Comparison of ENCODE assay signal across 1 cellular context in the genomic region with DNA sequence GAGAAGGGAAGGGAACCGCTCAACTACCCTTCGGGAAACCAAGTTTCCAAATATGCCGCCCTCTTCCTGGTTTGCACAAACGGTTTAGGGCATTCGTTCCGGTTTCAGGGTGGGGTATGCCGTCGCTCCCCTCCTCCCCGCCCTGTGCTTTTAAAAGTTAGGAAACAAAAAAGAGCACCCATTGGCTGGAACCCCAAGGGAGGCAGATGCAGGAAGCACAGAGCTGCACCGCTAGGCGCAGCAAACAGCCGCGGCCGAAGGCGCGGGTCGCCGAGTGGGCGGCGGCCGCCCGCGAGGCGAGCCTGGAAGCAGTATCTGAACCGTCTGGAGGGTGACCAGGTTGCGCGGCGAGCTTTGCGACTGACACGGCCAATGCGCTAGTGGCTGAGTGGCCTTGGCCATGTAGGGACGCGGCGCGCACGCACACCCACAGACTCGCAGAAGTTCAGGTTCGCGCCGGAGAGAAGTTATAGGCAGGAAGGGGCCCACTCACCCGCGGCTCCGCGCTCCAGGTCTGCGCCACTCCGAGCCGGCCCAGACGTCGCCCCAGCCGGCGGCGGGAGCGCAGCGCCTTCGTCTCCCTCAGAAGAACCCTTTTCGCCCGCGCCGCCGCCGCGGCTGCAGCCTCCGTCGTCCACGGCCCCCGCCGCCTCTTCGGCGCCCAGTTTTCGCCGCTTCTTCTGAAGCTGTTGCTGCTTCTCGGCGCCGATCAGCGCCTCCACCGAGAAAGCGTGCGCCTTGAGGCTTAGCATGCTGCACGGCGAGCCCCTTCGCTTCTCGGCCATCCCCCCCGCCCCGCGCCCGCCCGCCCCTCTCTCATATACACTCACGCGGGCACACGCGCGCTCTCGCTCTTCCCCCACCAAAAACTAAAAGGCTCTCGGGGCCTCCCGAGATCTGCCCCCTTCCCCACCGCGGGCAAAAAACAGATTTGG.
A peak's percentile ranks its signal among the peaks of the same experiment; 100 is the strongest.
TF ChIP-seq lines count a peak whose summit lies in the region.

No MANE protein-coding gene starts in this region.

TF ChIP-seq in HEK293, 187 proteins besides CTCF, POLR2A, EP300 and RAD21 (continued from another document):
- TF ChIP-seq, protein P1, sequence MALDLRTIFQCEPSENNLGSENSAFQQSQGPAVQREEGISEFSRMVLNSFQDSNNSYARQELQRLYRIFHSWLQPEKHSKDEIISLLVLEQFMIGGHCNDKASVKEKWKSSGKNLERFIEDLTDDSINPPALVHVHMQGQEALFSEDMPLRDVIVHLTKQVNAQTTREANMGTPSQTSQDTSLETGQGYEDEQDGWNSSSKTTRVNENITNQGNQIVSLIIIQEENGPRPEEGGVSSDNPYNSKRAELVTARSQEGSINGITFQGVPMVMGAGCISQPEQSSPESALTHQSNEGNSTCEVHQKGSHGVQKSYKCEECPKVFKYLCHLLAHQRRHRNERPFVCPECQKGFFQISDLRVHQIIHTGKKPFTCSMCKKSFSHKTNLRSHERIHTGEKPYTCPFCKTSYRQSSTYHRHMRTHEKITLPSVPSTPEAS (tag by site-specific recombination; IDR thresholded peaks at IDR 0.05): no peak
- TF ChIP-seq ZNF274 (IDR thresholded peaks at IDR 0.05; ENCODE audit: low read length) (no peak), ZNF274 (tag by site-specific recombination; IDR thresholded peaks at IDR 0.05; ENCODE audit: borderline replicate concordance) (no peak), ZNF24 (tag by site-specific recombination; IDR thresholded peaks at IDR 0.05) (peak; percentile 15), ZNF394 (tag by site-specific recombination; IDR thresholded peaks at IDR 0.05; ENCODE audit: borderline replicate concordance) (peak; percentile 17; the same call in 1 of the 2 replicates), ZNF214 (tag by site-specific recombination; IDR thresholded peaks at IDR 0.05; ENCODE audit: borderline replicate concordance) (no peak), ZNF785 (tag by site-specific recombination; IDR thresholded peaks at IDR 0.05) (no peak), ZNF768 (tag by site-specific recombination; IDR thresholded peaks at IDR 0.05) (no peak; the same call in 1 of the 2 replicates), KLF8 (tag by site-specific recombination; IDR thresholded peaks at IDR 0.05) (peak; percentile 71), PRDM1 (tag by site-specific recombination; IDR thresholded peaks at IDR 0.05) (no peak; the same call in 1 of the 2 replicates), KLF9 (tag by site-specific recombination; IDR thresholded peaks at IDR 0.05; ENCODE audit: low read depth) (peak; percentile 83), ZNF423 (tag by site-specific recombination; IDR thresholded peaks at IDR 0.05) (peak; percentile 95), ZNF549 (tag by site-specific recombination; IDR thresholded peaks at IDR 0.05) (no peak)
- TF ChIP-seq, protein P2, sequence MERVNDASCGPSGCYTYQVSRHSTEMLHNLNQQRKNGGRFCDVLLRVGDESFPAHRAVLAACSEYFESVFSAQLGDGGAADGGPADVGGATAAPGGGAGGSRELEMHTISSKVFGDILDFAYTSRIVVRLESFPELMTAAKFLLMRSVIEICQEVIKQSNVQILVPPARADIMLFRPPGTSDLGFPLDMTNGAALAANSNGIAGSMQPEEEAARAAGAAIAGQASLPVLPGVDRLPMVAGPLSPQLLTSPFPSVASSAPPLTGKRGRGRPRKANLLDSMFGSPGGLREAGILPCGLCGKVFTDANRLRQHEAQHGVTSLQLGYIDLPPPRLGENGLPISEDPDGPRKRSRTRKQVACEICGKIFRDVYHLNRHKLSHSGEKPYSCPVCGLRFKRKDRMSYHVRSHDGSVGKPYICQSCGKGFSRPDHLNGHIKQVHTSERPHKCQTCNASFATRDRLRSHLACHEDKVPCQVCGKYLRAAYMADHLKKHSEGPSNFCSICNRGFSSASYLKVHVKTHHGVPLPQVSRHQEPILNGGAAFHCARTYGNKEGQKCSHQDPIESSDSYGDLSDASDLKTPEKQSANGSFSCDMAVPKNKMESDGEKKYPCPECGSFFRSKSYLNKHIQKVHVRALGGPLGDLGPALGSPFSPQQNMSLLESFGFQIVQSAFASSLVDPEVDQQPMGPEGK (tag by site-specific recombination; IDR thresholded peaks at IDR 0.05): 0 out of 2 replicates have a peak, but pooled peaks have one; percentile 27
- TF ChIP-seq, protein P3, sequence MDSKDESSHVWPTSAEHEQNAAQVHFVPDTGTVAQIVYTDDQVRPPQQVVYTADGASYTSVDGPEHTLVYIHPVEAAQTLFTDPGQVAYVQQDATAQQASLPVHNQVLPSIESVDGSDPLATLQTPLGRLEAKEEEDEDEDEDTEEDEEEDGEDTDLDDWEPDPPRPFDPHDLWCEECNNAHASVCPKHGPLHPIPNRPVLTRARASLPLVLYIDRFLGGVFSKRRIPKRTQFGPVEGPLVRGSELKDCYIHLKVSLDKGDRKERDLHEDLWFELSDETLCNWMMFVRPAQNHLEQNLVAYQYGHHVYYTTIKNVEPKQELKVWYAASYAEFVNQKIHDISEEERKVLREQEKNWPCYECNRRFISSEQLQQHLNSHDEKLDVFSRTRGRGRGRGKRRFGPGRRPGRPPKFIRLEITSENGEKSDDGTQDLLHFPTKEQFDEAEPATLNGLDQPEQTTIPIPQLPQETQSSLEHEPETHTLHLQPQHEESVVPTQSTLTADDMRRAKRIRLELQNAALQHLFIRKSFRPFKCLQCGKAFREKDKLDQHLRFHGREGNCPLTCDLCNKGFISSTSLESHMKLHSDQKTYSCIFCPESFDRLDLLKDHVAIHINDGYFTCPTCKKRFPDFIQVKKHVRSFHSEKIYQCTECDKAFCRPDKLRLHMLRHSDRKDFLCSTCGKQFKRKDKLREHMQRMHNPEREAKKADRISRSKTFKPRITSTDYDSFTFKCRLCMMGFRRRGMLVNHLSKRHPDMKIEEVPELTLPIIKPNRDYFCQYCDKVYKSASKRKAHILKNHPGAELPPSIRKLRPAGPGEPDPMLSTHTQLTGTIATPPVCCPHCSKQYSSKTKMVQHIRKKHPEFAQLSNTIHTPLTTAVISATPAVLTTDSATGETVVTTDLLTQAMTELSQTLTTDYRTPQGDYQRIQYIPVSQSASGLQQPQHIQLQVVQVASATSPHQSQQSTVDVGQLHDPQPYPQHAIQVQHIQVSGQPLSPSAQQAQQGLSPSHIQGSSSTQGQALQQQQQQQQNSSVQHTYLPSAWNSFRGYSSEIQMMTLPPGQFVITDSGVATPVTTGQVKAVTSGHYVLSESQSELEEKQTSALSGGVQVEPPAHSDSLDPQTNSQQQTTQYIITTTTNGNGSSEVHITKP (tag by site-specific recombination; IDR thresholded peaks at IDR 0.05): peak; percentile 19
- TF ChIP-seq, protein P4, sequence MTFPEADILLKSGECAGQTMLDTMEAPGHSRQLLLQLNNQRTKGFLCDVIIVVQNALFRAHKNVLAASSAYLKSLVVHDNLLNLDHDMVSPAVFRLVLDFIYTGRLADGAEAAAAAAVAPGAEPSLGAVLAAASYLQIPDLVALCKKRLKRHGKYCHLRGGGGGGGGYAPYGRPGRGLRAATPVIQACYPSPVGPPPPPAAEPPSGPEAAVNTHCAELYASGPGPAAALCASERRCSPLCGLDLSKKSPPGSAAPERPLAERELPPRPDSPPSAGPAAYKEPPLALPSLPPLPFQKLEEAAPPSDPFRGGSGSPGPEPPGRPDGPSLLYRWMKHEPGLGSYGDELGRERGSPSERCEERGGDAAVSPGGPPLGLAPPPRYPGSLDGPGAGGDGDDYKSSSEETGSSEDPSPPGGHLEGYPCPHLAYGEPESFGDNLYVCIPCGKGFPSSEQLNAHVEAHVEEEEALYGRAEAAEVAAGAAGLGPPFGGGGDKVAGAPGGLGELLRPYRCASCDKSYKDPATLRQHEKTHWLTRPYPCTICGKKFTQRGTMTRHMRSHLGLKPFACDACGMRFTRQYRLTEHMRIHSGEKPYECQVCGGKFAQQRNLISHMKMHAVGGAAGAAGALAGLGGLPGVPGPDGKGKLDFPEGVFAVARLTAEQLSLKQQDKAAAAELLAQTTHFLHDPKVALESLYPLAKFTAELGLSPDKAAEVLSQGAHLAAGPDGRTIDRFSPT (tag by site-specific recombination; IDR thresholded peaks at IDR 0.05): no peak
- TF ChIP-seq, protein P5, sequence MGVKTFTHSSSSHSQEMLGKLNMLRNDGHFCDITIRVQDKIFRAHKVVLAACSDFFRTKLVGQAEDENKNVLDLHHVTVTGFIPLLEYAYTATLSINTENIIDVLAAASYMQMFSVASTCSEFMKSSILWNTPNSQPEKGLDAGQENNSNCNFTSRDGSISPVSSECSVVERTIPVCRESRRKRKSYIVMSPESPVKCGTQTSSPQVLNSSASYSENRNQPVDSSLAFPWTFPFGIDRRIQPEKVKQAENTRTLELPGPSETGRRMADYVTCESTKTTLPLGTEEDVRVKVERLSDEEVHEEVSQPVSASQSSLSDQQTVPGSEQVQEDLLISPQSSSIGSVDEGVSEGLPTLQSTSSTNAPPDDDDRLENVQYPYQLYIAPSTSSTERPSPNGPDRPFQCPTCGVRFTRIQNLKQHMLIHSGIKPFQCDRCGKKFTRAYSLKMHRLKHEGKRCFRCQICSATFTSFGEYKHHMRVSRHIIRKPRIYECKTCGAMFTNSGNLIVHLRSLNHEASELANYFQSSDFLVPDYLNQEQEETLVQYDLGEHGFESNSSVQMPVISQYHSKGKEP (tag by site-specific recombination; IDR thresholded peaks at IDR 0.05): peak; percentile 86
